In genomic region chr18:62802523-62802922, GRCh38 we compare ENCODE assay signal across 14 cellular contexts.
DNase-seq lines count a peak whose midpoint lies in the region; ATAC-seq and TF ChIP-seq lines count a peak whose summit lies in the region.
"Had no signal": no experiment of that assay in that cellular context is flagged by ENCODE, and none has a peak within 500 bp of the region (broad histone marks: within the 10 kb centered on the region; RNA-seq: fewer than 3 reads in every experiment).

No MANE protein-coding gene starts in this region.

- TF ChIP-seq CTCF in GM10248 (IDR thresholded peaks at IDR 0.05; ENCODE audit: control extremely low read depth, extremely low read depth, low read depth, missing control alignments) (peak; percentile 12), mucosa of descending colon (IDR thresholded peaks at IDR 0.05) (no peak), CD14-positive monocyte (IDR thresholded peaks at IDR 0.05) (no peak)

- H3K9me3 ChIP-seq in mucosa of descending colon: no peaks in the 10 kb centered on the region
- H3K9me3 ChIP-seq: Caco-2, stomach had no signal

- peaks cover 43% of the 10 kb centered on the region for H3K4me1 Mint-ChIP-seq in dendritic cell treated with granulocyte-macrophage colony-stimulating factor and Interleukin-4, amounts not matched to agents 40 ng/mL and 50 ng/mL, for 4 days (ENCODE audit: low read depth)
- H3K4me1 Mint-ChIP-seq in CD14-positive monocyte: peaks cover 22% of the 10 kb centered on the region
- H3K4me1 Mint-ChIP-seq: activated T-helper 17 cell treated with anti-CD3 and anti-CD28 coated beads, Interleukin-2, amount 50 U/mL, for 72 hours had no signal

- no peak overlapping the region for H3K4me3 Mint-ChIP-seq in dendritic cell treated with granulocyte-macrophage colony-stimulating factor and Interleukin-4, amounts not matched to agents 40 ng/mL and 50 ng/mL, for 4 days
- H3K4me3 Mint-ChIP-seq in CD14-positive monocyte: no peak overlapping the region
- H3K4me3 Mint-ChIP-seq: activated T-helper 17 cell treated with anti-CD3 and anti-CD28 coated beads, Interleukin-2, amount 50 U/mL, for 72 hours; memory B cell had no signal

- ATAC-seq in mucosa of descending colon: peak; percentile 44
- ATAC-seq: activated T-helper 17 cell treated with anti-CD3 and anti-CD28 coated beads, Interleukin-2, amount 50 U/mL, for 72 hours had no signal

- H3K36me3 Mint-ChIP-seq in dendritic cell treated with granulocyte-macrophage colony-stimulating factor and Interleukin-4, amounts not matched to agents 40 ng/mL and 50 ng/mL, for 4 days (ENCODE audit: low read depth): no peaks in the 10 kb centered on the region
- H3K36me3 Mint-ChIP-seq in CD14-positive monocyte: no peaks in the 10 kb centered on the region
- H3K36me3 Mint-ChIP-seq: memory B cell had no signal

- H3K27me3 Mint-ChIP-seq in dendritic cell treated with granulocyte-macrophage colony-stimulating factor and Interleukin-4, amounts not matched to agents 40 ng/mL and 50 ng/mL, for 4 days: no peaks in the 10 kb centered on the region
- H3K27me3 Mint-ChIP-seq in CD14-positive monocyte (ENCODE audit: low read depth in 3 of 3): no peaks in the 10 kb centered on the region
- H3K27me3 Mint-ChIP-seq: activated T-helper 17 cell treated with anti-CD3 and anti-CD28 coated beads, Interleukin-2, amount 50 U/mL, for 72 hours; memory B cell had no signal

- CTCF ChIA-PET in GM10248 (lab: Yijun Ruan, JAX): interaction anchor here (1.1 to 1.6 kb wide), 3 partner anchors 9 to 15 kb away, joined by 3 to 5 read pairs (median 3); no protein-coding TSS in a partner anchor

- peak overlapping the region; percentile 54 for H3K27ac Mint-ChIP-seq in dendritic cell treated with granulocyte-macrophage colony-stimulating factor and Interleukin-4, amounts not matched to agents 40 ng/mL and 50 ng/mL, for 4 days
- peak overlapping the region in 1 of 7 donors; percentile 16 for H3K27ac Mint-ChIP-seq in CD14-positive monocyte
- H3K27ac Mint-ChIP-seq: activated T-helper 17 cell treated with anti-CD3 and anti-CD28 coated beads, Interleukin-2, amount 50 U/mL, for 72 hours; memory B cell had no signal

- H3K4me1 ChIP-seq in mucosa of descending colon (ENCODE audit: low read depth): no peaks in the 10 kb centered on the region

- no peaks in the 10 kb centered on the region for H3K9me3 Mint-ChIP-seq in dendritic cell treated with granulocyte-macrophage colony-stimulating factor and Interleukin-4, amounts not matched to agents 40 ng/mL and 50 ng/mL, for 4 days
- peaks cover 0 to 2% (median 0%) of the 10 kb centered on the region in 7 donors for H3K9me3 Mint-ChIP-seq in CD14-positive monocyte
- H3K9me3 Mint-ChIP-seq: activated T-helper 17 cell treated with anti-CD3 and anti-CD28 coated beads, Interleukin-2, amount 50 U/mL, for 72 hours; memory B cell had no signal

- H3K27me3 ChIP-seq in H7 (ENCODE audit: control insufficient read depth, insufficient read depth, low read length): no peaks in the 10 kb centered on the region
- H3K27me3 ChIP-seq: stomach had no signal

- DNase-seq in GM10248 (ENCODE audit: extremely low spot score) (no peak), OCI-M1 (lab: John Stamatoyannopoulos, UW) (peak; percentile 37), mucosa of descending colon (peak in 1 of 3 donors; percentile 55), H7 (no peak), NCI-H2227 (lab: John Stamatoyannopoulos, UW; ENCODE audit: unreplicated experiment) (no peak), NCI-H2196 treated with DMSO at 0.1 percent for 48 hours (lab: John Stamatoyannopoulos, UW; ENCODE audit: unreplicated experiment) (no peak), CD14-positive monocyte (ENCODE audit: low spot score) (no peak)
- DNase-seq: Caco-2; NCI-H345; stimulated activated CD4-positive, alpha-beta T cell treated with anti-CD3 and anti-CD28 coated beads, Interleukin-4, amount 100 ng/mL, for 24 hours; stomach had no signal

- POLR2A ChIA-PET in GM10248 (lab: Yijun Ruan, JAX): no interaction called here

- no peaks in the 10 kb centered on the region for H3K36me3 ChIP-seq in mucosa of descending colon (ENCODE audit: low read depth)
- H3K36me3 ChIP-seq in H7 (replicated peaks; ENCODE audit: control insufficient read depth, insufficient read depth, low read length): no peaks in the 10 kb centered on the region
- H3K36me3 ChIP-seq: stomach had no signal

- intact Hi-C loops in dendritic cell treated with granulocyte-macrophage colony-stimulating factor and Interleukin-4, amounts not matched to agents 40 ng/mL and 50 ng/mL, for 4 days (cut with micrococcal nuclease): no loop called here
- intact Hi-C loops in mucosa of descending colon (cut with DNase I, micrococcal nuclease) (no loop called here), CD14-positive monocyte (cut with micrococcal nuclease) (no loop called here)

- H3K4me3 ChIP-seq in mucosa of descending colon: no peak overlapping the region
- H3K4me3 ChIP-seq in H7 (ENCODE audit: insufficient read depth, low read depth, low read length): no peak overlapping the region
- H3K4me3 ChIP-seq: stomach had no signal
